In the genomic region with DNA sequence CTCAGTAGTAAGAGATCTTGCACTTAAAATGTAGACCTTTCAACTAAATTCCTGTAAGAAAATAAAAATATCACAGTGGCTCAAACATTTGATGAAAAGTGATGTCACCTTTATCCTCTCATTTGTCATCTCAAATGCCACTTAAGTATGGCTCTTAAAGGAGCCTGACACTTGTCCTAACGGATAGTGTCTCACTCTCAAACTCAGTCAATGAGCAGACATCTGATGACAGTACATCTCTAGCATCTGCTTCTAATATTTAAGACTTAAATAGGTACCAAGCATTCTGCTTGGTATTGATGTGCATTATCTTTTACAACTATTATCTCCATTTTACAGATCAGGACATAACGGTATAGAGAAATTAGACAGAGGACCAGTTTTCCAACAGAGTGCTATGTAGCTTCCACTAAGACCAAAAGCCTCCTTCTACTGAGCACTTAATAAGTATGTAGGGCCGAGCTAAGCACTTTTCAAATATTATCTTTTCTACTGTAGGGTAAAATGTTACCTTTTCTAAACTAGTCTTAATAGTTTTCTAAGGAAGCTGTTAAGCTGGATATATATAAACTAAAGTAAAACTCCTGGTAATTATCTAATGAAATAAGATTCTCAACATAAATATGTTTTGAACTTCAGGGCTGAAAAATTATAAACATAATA, we compare ENCODE assay signal across 1 cellular context.
TF ChIP-seq lines count a peak whose summit lies in the region.

No MANE protein-coding gene starts in this region.

TF ChIP-seq in H1, 55 proteins besides CTCF, POLR2A, EP300 and RAD21:
- TF ChIP-seq BCL11A (IDR thresholded peaks at IDR 0.05; ENCODE audit: low read depth in 2 of 2, low read length in 2 of 2) = no peak
- no peak for TF ChIP-seq TEAD4 (IDR thresholded peaks at IDR 0.05; ENCODE audit: low read depth, low read length)
- no peak for TF ChIP-seq ZNF274 (IDR thresholded peaks at IDR 0.05; ENCODE audit: borderline replicate concordance, extremely low read depth, low read length)
- no peak for TF ChIP-seq TBP (IDR thresholded peaks at IDR 0.05; ENCODE audit: low read depth, low read length)
- no peak for TF ChIP-seq SIX5 (IDR thresholded peaks at IDR 0.05; ENCODE audit: low read depth, low read length)
- no peak for TF ChIP-seq SIN3A (conservative IDR thresholded peaks at IDR 0.05 in 1 of 2, IDR thresholded peaks at IDR 0.05 in 1 of 2; ENCODE audit: low read depth in 1 of 2, low read length in 2 of 2)
- TF ChIP-seq CHD2 (IDR thresholded peaks at IDR 0.05; ENCODE audit: low read length) = no peak
- no peak for TF ChIP-seq JUND (IDR thresholded peaks at IDR 0.05; ENCODE audit: low read length)
- no peak for TF ChIP-seq SP1 (IDR thresholded peaks at IDR 0.05; ENCODE audit: low read depth, low read length)
- TF ChIP-seq POU5F1 (IDR thresholded peaks at IDR 0.05; ENCODE audit: low read depth, low read length) = no peak
- no peak for TF ChIP-seq GTF2F1 (IDR thresholded peaks at IDR 0.05; ENCODE audit: borderline replicate concordance, low read depth, low read length)
- TF ChIP-seq SRF (IDR thresholded peaks at IDR 0.05; ENCODE audit: low read depth, low read length) = no peak
- TF ChIP-seq KDM1A (IDR thresholded peaks at IDR 0.05; ENCODE audit: borderline replicate concordance, low read length) = no peak
